ENCODE assay signal across 1 cellular context in the genomic region with DNA sequence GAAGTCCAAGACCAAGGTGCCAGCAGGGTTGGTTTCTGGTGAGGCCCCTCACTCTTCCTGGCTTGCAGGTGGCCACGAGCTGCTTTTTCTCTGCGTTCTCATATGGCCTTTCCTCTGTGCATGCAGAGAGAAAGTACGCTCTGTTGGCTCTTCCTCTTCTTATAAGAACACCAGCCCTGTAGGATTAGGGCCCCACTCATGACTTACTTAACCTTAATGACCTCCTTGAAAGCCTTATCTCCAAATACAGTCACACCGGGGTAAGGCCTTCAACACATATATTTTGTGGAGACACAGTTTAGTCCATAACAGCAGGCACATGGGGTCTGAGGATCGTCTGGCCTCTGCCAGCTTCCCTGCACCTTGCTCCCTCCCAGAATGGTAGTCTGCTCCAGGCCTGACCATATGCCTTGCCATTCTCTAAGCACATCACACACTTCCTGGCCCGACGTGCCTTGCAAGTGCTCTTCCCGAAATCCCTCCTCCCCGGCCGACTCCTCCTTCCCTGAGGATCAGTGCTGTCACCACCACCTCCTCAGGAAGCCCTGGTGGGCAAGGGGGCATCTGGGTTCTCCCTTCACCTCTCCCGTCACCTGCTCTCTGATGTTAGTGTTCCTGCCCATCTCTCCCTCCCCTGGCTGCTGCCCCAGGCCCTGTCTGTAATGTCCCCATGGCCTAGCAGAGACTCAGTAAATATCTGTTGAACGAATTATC.
TF ChIP-seq lines count a peak whose summit lies in the region.

No MANE protein-coding gene starts in this region.

TF ChIP-seq in HepG2, 621 proteins besides CTCF, POLR2A, EP300 and RAD21:
- no peak for TF ChIP-seq SMYD3 (CRISPR knock-in tag; IDR thresholded peaks at IDR 0.05)
- no peak for TF ChIP-seq PHF21A (CRISPR knock-in tag; IDR thresholded peaks at IDR 0.05)
- TF ChIP-seq ZC3H13 (CRISPR knock-in tag; IDR thresholded peaks at IDR 0.05): no peak
- no peak for TF ChIP-seq ZNF883 (CRISPR knock-in tag; IDR thresholded peaks at IDR 0.05; ENCODE audit: not compliant biosample characterization)
- no peak for TF ChIP-seq ZNF263 (CRISPR knock-in tag; IDR thresholded peaks at IDR 0.05)
- TF ChIP-seq ZNF253 (CRISPR knock-in tag; IDR thresholded peaks at IDR 0.05; ENCODE audit: borderline replicate concordance): no peak
- TF ChIP-seq ZNF33B (CRISPR knock-in tag; IDR thresholded peaks at IDR 0.05): no peak
- TF ChIP-seq ZFP90 (CRISPR knock-in tag; IDR thresholded peaks at IDR 0.05; ENCODE audit: borderline replicate concordance): no peak
- TF ChIP-seq HNRNPL (IDR thresholded peaks at IDR 0.05; ENCODE audit: low read depth, low read length): no peak
